In the genomic region with DNA sequence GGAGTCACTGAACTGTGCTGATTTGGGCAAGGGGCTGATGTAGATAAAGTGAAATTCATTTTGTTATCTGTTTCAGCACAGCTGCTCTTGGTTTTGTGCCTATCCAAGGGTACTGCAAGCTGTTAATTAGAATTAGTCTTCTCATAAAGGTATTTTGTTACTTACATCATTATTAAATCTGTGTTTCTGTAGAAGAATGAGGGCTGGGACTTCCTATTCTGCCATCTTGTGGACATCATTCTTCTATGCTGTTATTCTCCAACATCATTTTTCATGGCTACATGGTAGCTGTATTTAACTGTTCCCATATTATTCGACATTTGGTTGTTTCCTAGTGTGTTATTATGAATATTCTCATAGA, we compare ENCODE assay signal across 8 cellular contexts.
DNase-seq lines count a peak whose midpoint lies in the region; ATAC-seq, FAIRE-seq and TF ChIP-seq lines count a peak whose summit lies in the region.

No MANE protein-coding gene starts in this region.

- H3K4me1 Mint-ChIP-seq in T-helper 17 cell, result peaks cover 16% of the 10 kb centered on the region

- no peak for TF ChIP-seq POLR2A in GM18505 (IDR thresholded peaks at IDR 0.05; ENCODE audit: borderline replicate concordance, extremely low read depth, insufficient read depth, insufficient read length)

- H3K4me2 ChIP-seq in hepatocyte, result no peak overlapping the region

- peak overlapping the region; percentile 65 for H3K27ac ChIP-seq in ACC112 (ENCODE audit: low read depth, low read length)
- H3K27ac ChIP-seq in hepatocyte, result no peak overlapping the region

- no peak overlapping the region for H3K4me3 Mint-ChIP-seq in T-helper 17 cell

- H3K27me3 ChIP-seq in ACC112 (ENCODE audit: insufficient read depth, low read length) (no peaks in the 10 kb centered on the region), hepatocyte (no peaks in the 10 kb centered on the region)

- no peaks in the 10 kb centered on the region for H3K9me2 ChIP-seq in hepatocyte (replicated peaks; ENCODE audit: insufficient read depth)

- ATAC-seq in GM18505 (IDR thresholded peaks at IDR 0.05; ENCODE audit: unreplicated experiment) (peak; percentile 12), T-helper 17 cell (no peak)

- peak overlapping the region; percentile 82 for H3K27ac Mint-ChIP-seq in T-helper 17 cell

- no peaks in the 10 kb centered on the region for H3K27me3 Mint-ChIP-seq in T-helper 17 cell

- FAIRE-seq in GM19239 (lab: Jason Lieb, UNC), result no peak

- no peaks in the 10 kb centered on the region for H3K9me3 ChIP-seq in T-helper 17 cell (ENCODE audit: control insufficient read depth, low read length, poor library complexity, severe bottlenecking)
- no peaks in the 10 kb centered on the region for H3K9me3 ChIP-seq in hepatocyte (ENCODE audit: low read depth)

- no peaks in the 10 kb centered on the region for H4K20me1 ChIP-seq in hepatocyte (ENCODE audit: insufficient read depth, poor library complexity, severe bottlenecking)

- WGBS in hepatocyte (ENCODE audit: low lambda C conversion rate, missing lambda C conversion rate), result 74% methylated on average over 1 of the region's 1 CpG

- peak; percentile 46 for TF ChIP-seq CTCF in hepatocyte (IDR thresholded peaks at IDR 0.05; ENCODE audit: poor library complexity)

- H3K79me2 ChIP-seq in ACC112 (ENCODE audit: control insufficient read depth, insufficient read depth, low read length, unreplicated experiment) (no peaks in the 10 kb centered on the region), hepatocyte (no peaks in the 10 kb centered on the region)

- H2AFZ ChIP-seq in ACC112 (ENCODE audit: low read length, unreplicated experiment), result peak overlapping the region; percentile 98
- no peak overlapping the region for H2AFZ ChIP-seq in hepatocyte

- peaks cover 11% of the 10 kb centered on the region for H3K4me1 ChIP-seq in ACC112 (ENCODE audit: control insufficient read depth, insufficient read depth, low read length, unreplicated experiment)
- H3K4me1 ChIP-seq in hepatocyte (ENCODE audit: insufficient read depth), result no peaks in the 10 kb centered on the region

- DNase-seq in T-helper 17 cell (no peak), hepatocyte (ENCODE audit: low spot score) (no peak), GM19239 (ENCODE audit: insufficient read length, low spot score) (no peak), NCI-H1436 treated with DMSO at 0.1 percent for 48 hours (lab: John Stamatoyannopoulos, UW) (no peak), C1 segment of cervical spinal cord (lab: John Stamatoyannopoulos, UW) (no peak), pons (ENCODE audit: low spot score) (no peak)

- H3K36me3 ChIP-seq in ACC112 (ENCODE audit: insufficient read depth, low read length), result no peaks in the 10 kb centered on the region
- H3K36me3 ChIP-seq in hepatocyte (replicated peaks; ENCODE audit: insufficient read depth, low read depth), result no peaks in the 10 kb centered on the region

- peak overlapping the region; percentile 72; the same call in 1 of the 2 replicates for H3K4me3 ChIP-seq in ACC112 (ENCODE audit: low read depth, low read length)
- no peak overlapping the region for H3K4me3 ChIP-seq in hepatocyte

- no peaks in the 10 kb centered on the region for H3K36me3 Mint-ChIP-seq in T-helper 17 cell (ENCODE audit: low read depth)
